Comparison of ENCODE assay signal across 33 cellular contexts in the genomic region with DNA sequence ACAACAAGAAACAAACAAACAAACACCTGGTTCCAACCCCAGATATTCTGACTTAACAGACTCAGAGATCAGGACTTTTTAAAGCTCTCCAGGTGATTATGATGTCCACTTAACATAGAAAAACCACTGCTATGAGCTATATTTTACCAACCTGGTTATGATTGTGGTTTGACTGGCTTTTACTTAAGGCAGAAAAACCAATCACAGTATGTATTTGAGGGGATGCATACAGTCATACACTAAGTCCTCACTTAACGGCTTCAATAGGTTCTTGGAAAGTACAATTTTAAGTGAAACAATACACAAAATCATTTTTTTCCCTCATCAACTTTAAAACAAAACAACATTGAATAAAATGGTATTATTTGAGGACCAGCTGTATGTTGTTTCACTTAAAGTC.
"Had no signal": no experiment of that assay in that cellular context is flagged by ENCODE, and none has a peak within 500 bp of the region (broad histone marks: within the 10 kb centered on the region; RNA-seq: fewer than 3 reads in every experiment).

No MANE protein-coding gene starts in this region.

- H3K9me3 ChIP-seq: breast epithelium, colonic mucosa, esophagus squamous epithelium, gastroesophageal sphincter had no signal

- DNase-seq: activated CD4-positive, alpha-beta memory T cell treated with anti-CD3 and anti-CD28 coated beads for 36 hours; activated CD4-positive, alpha-beta T cell treated with anti-CD3 and anti-CD28 coated beads for 36 hours; activated CD4-positive, alpha-beta T cell treated with anti-CD3 and anti-CD28 coated beads, Interleukin-2, amount 10 ng/mL, durations not matched to agents 24 days and 14 days; activated CD4-positive, CD25-positive, alpha-beta regulatory T cell; activated CD4-positive, CD25-positive, alpha-beta regulatory T cell treated with anti-CD3 and anti-CD28 coated beads, Interleukin-2, amount 50 U/mL, for 72 hours; activated CD8-positive, alpha-beta memory T cell treated with anti-CD3 and anti-CD28 coated beads, Interleukin-2, amount 10 ng/mL, durations not matched to agents 7 days and 5 days; activated CD8-positive, alpha-beta memory T cell treated with anti-CD3 and anti-CD28 coated beads, Interleukin-2, amount 50 U/mL, for 4 hours; activated CD8-positive, alpha-beta T cell treated with anti-CD3 and anti-CD28 coated beads, Interleukin-2, amount 10 ng/mL, durations not matched to agents 7 days and 5 days; activated effector memory CD4-positive, alpha-beta T cell treated with Interleukin-2 at 50 U/mL for 16 hours; activated gamma-delta T cell treated with Interleukin-2 at 50 U/mL for 16 hours; activated naive CD4-positive, alpha-beta T cell treated with Interleukin-2 at 50 U/mL for 16 hours; activated naive CD8-positive, alpha-beta T cell treated with anti-CD3 and anti-CD28 coated beads for 36 hours; activated naive CD8-positive, alpha-beta T cell treated with anti-CD3 and anti-CD28 coated beads, Interleukin-2, amount 50 U/mL, for 24 hours; activated T-cell treated with anti-CD3 and anti-CD28 coated beads, Interleukin-2, amount 50 U/mL, for 4 hours; adrenal gland; amygdala; aorta; central memory CD4-positive, alpha-beta T cell; cerebellar nuclear complex; colonic mucosa; effector CD8-positive, alpha-beta T cell; esophagus squamous epithelium; foreskin melanocyte; T-helper 2 cell had no signal

- H3K4me1 Mint-ChIP-seq: brain had no signal

- H3K27me3 ChIP-seq: adrenal gland, breast epithelium, cardiac muscle cell, colonic mucosa, esophagus squamous epithelium, gastroesophageal sphincter had no signal

- H3K4me3 ChIP-seq: adrenal gland, breast epithelium, cardiac muscle cell, colonic mucosa, esophagus squamous epithelium, gastroesophageal sphincter had no signal

- H3K4me1 ChIP-seq: adrenal gland, breast epithelium, colonic mucosa, esophagus squamous epithelium, gastroesophageal sphincter had no signal

- H3K9me3 Mint-ChIP-seq: activated CD4-positive, alpha-beta memory T cell treated with anti-CD3 and anti-CD28 coated beads for 36 hours; activated T-cell treated with anti-CD3 and anti-CD28 coated beads, Interleukin-2, amount 50 U/mL, for 4 hours; activated T-helper 17 cell treated with anti-CD3 and anti-CD28 coated beads, Interleukin-2, amount 50 U/mL, for 72 hours; brain had no signal

- H3K4me3 Mint-ChIP-seq: activated CD4-positive, alpha-beta memory T cell treated with anti-CD3 and anti-CD28 coated beads for 36 hours; activated CD4-positive, alpha-beta T cell treated with anti-CD3 and anti-CD28 coated beads for 36 hours; activated CD4-positive, alpha-beta T cell treated with anti-CD3 and anti-CD28 coated beads, Interleukin-2, amount 10 ng/mL, durations not matched to agents 24 days and 14 days; activated CD8-positive, alpha-beta memory T cell treated with anti-CD3 and anti-CD28 coated beads, Interleukin-2, amount 10 ng/mL, durations not matched to agents 7 days and 5 days; activated CD8-positive, alpha-beta T cell treated with anti-CD3 and anti-CD28 coated beads, Interleukin-2, amount 10 ng/mL, durations not matched to agents 7 days and 5 days; activated naive CD4-positive, alpha-beta T cell treated with anti-CD3 and anti-CD28 coated beads, Interleukin-2, amount 50 U/mL, for 24 hours; activated naive CD8-positive, alpha-beta T cell treated with anti-CD3 and anti-CD28 coated beads for 36 hours; activated naive CD8-positive, alpha-beta T cell treated with anti-CD3 and anti-CD28 coated beads, Interleukin-2, amount 50 U/mL, for 24 hours; activated T-cell treated with anti-CD3 and anti-CD28 coated beads, Interleukin-2, amount 50 U/mL, for 4 hours; activated T-helper 17 cell treated with anti-CD3 and anti-CD28 coated beads, Interleukin-2, amount 50 U/mL, for 72 hours; brain had no signal

- ATAC-seq: activated CD4-positive, alpha-beta T cell treated with anti-CD3 and anti-CD28 coated beads for 36 hours; activated CD8-positive, alpha-beta memory T cell treated with anti-CD3 and anti-CD28 coated beads, Interleukin-2, amount 10 ng/mL, durations not matched to agents 7 days and 5 days; activated CD8-positive, alpha-beta T cell treated with anti-CD3 and anti-CD28 coated beads, Interleukin-2, amount 10 ng/mL, durations not matched to agents 7 days and 5 days; activated naive CD8-positive, alpha-beta T cell treated with anti-CD3 and anti-CD28 coated beads, Interleukin-2, amount 50 U/mL, for 24 hours; activated T-cell treated with anti-CD3 and anti-CD28 coated beads, Interleukin-2, amount 50 U/mL, for 4 hours; activated T-helper 17 cell treated with anti-CD3 and anti-CD28 coated beads, Interleukin-2, amount 50 U/mL, for 72 hours; gastroesophageal sphincter had no signal

- H3K27me3 Mint-ChIP-seq: activated CD4-positive, alpha-beta memory T cell treated with anti-CD3 and anti-CD28 coated beads for 36 hours; activated CD4-positive, alpha-beta T cell treated with anti-CD3 and anti-CD28 coated beads for 36 hours; activated CD4-positive, alpha-beta T cell treated with anti-CD3 and anti-CD28 coated beads, Interleukin-2, amount 10 ng/mL, durations not matched to agents 24 days and 14 days; activated CD8-positive, alpha-beta memory T cell treated with anti-CD3 and anti-CD28 coated beads, Interleukin-2, amount 10 ng/mL, durations not matched to agents 7 days and 5 days; activated naive CD4-positive, alpha-beta T cell treated with anti-CD3 and anti-CD28 coated beads, Interleukin-2, amount 50 U/mL, for 24 hours; activated naive CD8-positive, alpha-beta T cell treated with anti-CD3 and anti-CD28 coated beads for 36 hours; activated naive CD8-positive, alpha-beta T cell treated with anti-CD3 and anti-CD28 coated beads, Interleukin-2, amount 50 U/mL, for 24 hours; activated T-helper 17 cell treated with anti-CD3 and anti-CD28 coated beads, Interleukin-2, amount 50 U/mL, for 72 hours; brain had no signal

- FAIRE-seq: endometrium, endothelial cell of umbilical vein had no signal

- H3K36me3 ChIP-seq: adrenal gland, breast epithelium, cardiac muscle cell, colonic mucosa, esophagus squamous epithelium, gastroesophageal sphincter had no signal

- H3K27ac ChIP-seq: adrenal gland, breast epithelium, cardiac muscle cell, colonic mucosa, epithelial cell of prostate, esophagus squamous epithelium, gastroesophageal sphincter had no signal

- H3K27ac Mint-ChIP-seq: activated CD4-positive, alpha-beta memory T cell treated with anti-CD3 and anti-CD28 coated beads for 36 hours; activated CD4-positive, alpha-beta T cell treated with anti-CD3 and anti-CD28 coated beads, Interleukin-2, amount 10 ng/mL, durations not matched to agents 24 days and 14 days; activated CD8-positive, alpha-beta memory T cell treated with anti-CD3 and anti-CD28 coated beads, Interleukin-2, amount 10 ng/mL, durations not matched to agents 7 days and 5 days; activated CD8-positive, alpha-beta T cell treated with anti-CD3 and anti-CD28 coated beads, Interleukin-2, amount 10 ng/mL, durations not matched to agents 7 days and 5 days; activated naive CD4-positive, alpha-beta T cell treated with anti-CD3 and anti-CD28 coated beads, Interleukin-2, amount 50 U/mL, for 24 hours; activated naive CD8-positive, alpha-beta T cell treated with anti-CD3 and anti-CD28 coated beads for 36 hours; activated T-helper 17 cell treated with anti-CD3 and anti-CD28 coated beads, Interleukin-2, amount 50 U/mL, for 72 hours had no signal
